8 cellular contexts compared by ENCODE assay signal in genomic region chr17:79991924-79992656, GRCh38. TPM values are rescaled to one million over a fixed set of nuclear protein-coding genes. Genes with fewer than 3 reads are reported as not detected.
DNase-seq lines count a peak whose midpoint lies in the region; ATAC-seq, FAIRE-seq and TF ChIP-seq lines count a peak whose summit lies in the region.

No MANE protein-coding gene starts in this region.

- H3K36me3 Mint-ChIP-seq in CD14-positive monocyte (peaks cover 0 to 4% of the 10 kb centered on the region in 2 donors), astrocyte (ENCODE audit: low read depth, unreplicated experiment) (peaks cover 4% of the 10 kb centered on the region)

- H3K9me3 Mint-ChIP-seq in CD14-positive monocyte (peaks cover 0 to 2% (median 0%) of the 10 kb centered on the region in 7 donors), astrocyte (ENCODE audit: unreplicated experiment) (no peaks in the 10 kb centered on the region)

- peak overlapping the region; percentile 92 for H3K4me2 ChIP-seq in astrocyte (ENCODE audit: low read length)

- H3K4me1 ChIP-seq in astrocyte (ENCODE audit: insufficient read depth, low read length), result peaks cover 41% of the 10 kb centered on the region
- H3K4me1 ChIP-seq in HAP-1, result peaks cover 24% of the 10 kb centered on the region

- peak overlapping the region; percentile 77 for H2AFZ ChIP-seq in astrocyte (ENCODE audit: low read depth, low read length)

- ATAC-seq in left colon (peak; percentile 33), GM18498 (IDR thresholded peaks at IDR 0.05; ENCODE audit: unreplicated experiment) (no peak), omental fat pad (ENCODE audit: low FRiP score) (no peak)

- in situ Hi-C loops in HAP-1 (cut with MboI; ENCODE audit: low sequenced_read_pairs), result loop anchor here (10.0 kb wide), 1 partner anchor 207 kb away; no protein-coding TSS in a partner anchor

- H3K27ac Mint-ChIP-seq in CD14-positive monocyte, result peak overlapping the region in 5 of 7 donors; percentile 32 to 84 (median 58)
- H3K27ac Mint-ChIP-seq in astrocyte (ENCODE audit: unreplicated experiment), result peak overlapping the region; percentile 97

- H3K4me3 ChIP-seq in astrocyte (ENCODE audit: insufficient read depth, low read depth, low read length) (peak overlapping the region; percentile 48), HAP-1 (no peak overlapping the region)

- H3K4me3 Mint-ChIP-seq in CD14-positive monocyte (peak overlapping the region; percentile 64 to 83), astrocyte (ENCODE audit: unreplicated experiment) (peak overlapping the region; percentile 24)

- H3K9me3 ChIP-seq in astrocyte (ENCODE audit: insufficient read depth, low read depth, low read length) (no peaks in the 10 kb centered on the region), HAP-1 (no peaks in the 10 kb centered on the region)

- intact Hi-C loops in CD14-positive monocyte (cut with micrococcal nuclease), result loop anchor here (2.0 to 5.0 kb wide), 2 partner anchors 200 to 247 kb away; no protein-coding TSS in a partner anchor
- intact Hi-C loops in left colon (cut with DNase I, micrococcal nuclease), result loop anchor here in 1 of 2 donors (10.0 kb wide), 1 partner anchor 207 kb away; no protein-coding TSS in a partner anchor

- H4K20me1 ChIP-seq in astrocyte (ENCODE audit: insufficient read depth, low read length), result peaks cover 13% of the 10 kb centered on the region

- H3K4me1 Mint-ChIP-seq in CD14-positive monocyte (peaks cover 41% of the 10 kb centered on the region), astrocyte (ENCODE audit: low read depth, unreplicated experiment) (peaks cover 29% of the 10 kb centered on the region)

- peak overlapping the region; percentile 54 for H3K9ac ChIP-seq in astrocyte (ENCODE audit: low read length)

- DNase-seq in CD14-positive monocyte (ENCODE audit: low spot score), result no peak
- DNase-seq in NCI-H1092 (lab: John Stamatoyannopoulos, UW), result peak; percentile 67
- DNase-seq in astrocyte (ENCODE audit: low read depth), result no peak
- peak; percentile 67 to 70 for DNase-seq in left colon
- DNase-seq in ureter (ENCODE audit: low spot score), result peak; percentile 59
- no peak for DNase-seq in HAP-1 (ENCODE audit: low spot score in 2 of 2)
- DNase-seq in omental fat pad (ENCODE audit: low spot score), result no peak

- H3K36me3 ChIP-seq in astrocyte (ENCODE audit: insufficient read depth, low read length) (no peaks in the 10 kb centered on the region), HAP-1 (replicated peaks) (no peaks in the 10 kb centered on the region)

- peaks cover 13 to 28% (median 17%) of the 10 kb centered on the region in 3 donors for H3K27me3 Mint-ChIP-seq in CD14-positive monocyte (ENCODE audit: low read depth in 3 of 3)
- H3K27me3 Mint-ChIP-seq in astrocyte (ENCODE audit: low read depth, unreplicated experiment), result peaks cover 3% of the 10 kb centered on the region

- H3K27ac ChIP-seq in astrocyte (ENCODE audit: low read depth, low read length), result no peak overlapping the region

- H3K27me3 ChIP-seq in astrocyte (ENCODE audit: insufficient read depth, low read length), result no peaks in the 10 kb centered on the region
- no peaks in the 10 kb centered on the region for H3K27me3 ChIP-seq in HAP-1 (ENCODE audit: low read depth)

- peak; percentile 52 for TF ChIP-seq CTCF in CD14-positive monocyte (IDR thresholded peaks at IDR 0.05)
- TF ChIP-seq CTCF in astrocyte (IDR thresholded peaks at IDR 0.05; ENCODE audit: insufficient read depth, low read depth, low read length), result no peak
- TF ChIP-seq CTCF in omental fat pad (IDR thresholded peaks at IDR 0.05), result no peak

- H3K79me2 ChIP-seq in astrocyte (ENCODE audit: insufficient read depth, low read length), result peaks cover 5% of the 10 kb centered on the region

- FAIRE-seq in astrocyte (lab: Jason Lieb, UNC), result no peak

RNA-seq across cellular contexts. Expression of gene TBC1D16, which starts 43.6 kb away (rescaled TPM):
- polyA plus RNA-seq in CD14-positive monocyte, result under 1 TPM; 0.11 to 0.27 TPM
- total RNA-seq in astrocyte (37.6 and 45.1 TPM in 2 replicates), left colon (10 to 100 TPM; 12.9 to 17.6 TPM), ureter (37.0 TPM), omental fat pad (10 to 100 TPM; 46.1 to 97.9 (median 65.3) TPM)

RNA-seq across cellular contexts. Expression of gene CCDC40, which starts 44.4 kb away (rescaled TPM):
- under 1 TPM in 1 of 2 donors, not detected in 1; 0.21 TPM for polyA plus RNA-seq in CD14-positive monocyte
- 5.0 and 7.0 TPM in 2 replicates for total RNA-seq in astrocyte
- 1 to 10 TPM; 2.0 to 2.1 TPM for total RNA-seq in left colon
- total RNA-seq in ureter, result 12.4 TPM
- total RNA-seq in omental fat pad, result 1 to 10 TPM; 3.5 to 8.8 (median 5.3) TPM

Comparison
In these comparisons a context has a peak if more than half of its experiments do, and no peak if none do; other contexts are left out.
1. DNase-seq: peak in NCI-H1092 (single experiment), left colon (2 of 2) and ureter (single experiment); none in CD14-positive monocyte (single experiment), astrocyte (single experiment), HAP-1 (0 of 2) and omental fat pad (single experiment).